ENCODE assay signal across 2 cellular contexts in the genomic region with DNA sequence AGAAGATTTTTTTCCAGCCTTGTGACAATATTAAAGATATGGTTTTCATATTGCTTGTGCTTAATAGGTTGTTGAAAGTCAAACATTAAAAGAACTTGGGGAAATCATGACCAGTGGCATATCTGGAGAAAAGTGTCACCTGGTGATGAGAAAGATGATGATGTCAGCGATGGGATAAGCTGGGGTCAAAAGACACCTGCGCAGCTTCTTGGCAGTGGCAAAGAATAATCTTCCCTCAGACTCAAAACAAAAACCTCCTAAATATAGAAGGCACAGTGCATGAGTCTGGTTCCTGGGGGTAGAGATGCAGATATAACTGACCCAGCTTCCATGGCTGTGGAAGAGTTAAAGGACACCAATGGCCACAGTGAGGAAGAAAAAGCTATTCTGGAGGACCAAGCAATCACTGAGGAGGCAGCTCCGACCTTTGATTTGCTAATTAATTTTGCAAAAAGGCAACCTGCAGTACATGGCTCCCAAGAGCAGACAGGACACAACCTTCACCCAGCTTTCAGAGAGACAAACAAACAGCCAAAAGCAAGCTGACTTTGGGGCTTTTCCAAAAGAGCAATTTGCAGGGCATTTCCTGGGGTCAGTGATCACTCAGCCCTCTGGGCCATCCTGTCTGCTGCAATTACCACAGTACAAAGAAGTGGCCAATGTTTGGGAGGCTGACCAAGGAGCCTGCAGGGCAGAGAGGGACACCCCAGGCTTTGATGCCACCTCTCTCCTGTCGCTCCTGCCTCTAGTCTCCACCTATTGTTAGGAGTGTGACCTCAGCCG.
TF ChIP-seq lines count a peak whose summit lies in the region.

No MANE protein-coding gene starts in this region.

TF ChIP-seq in SK-N-SH treated with all-trans-retinoic acid at 6 μM for 48 hours, 23 proteins besides CTCF, POLR2A, EP300 and RAD21 (continued from another document):
- TF ChIP-seq, protein P1, sequence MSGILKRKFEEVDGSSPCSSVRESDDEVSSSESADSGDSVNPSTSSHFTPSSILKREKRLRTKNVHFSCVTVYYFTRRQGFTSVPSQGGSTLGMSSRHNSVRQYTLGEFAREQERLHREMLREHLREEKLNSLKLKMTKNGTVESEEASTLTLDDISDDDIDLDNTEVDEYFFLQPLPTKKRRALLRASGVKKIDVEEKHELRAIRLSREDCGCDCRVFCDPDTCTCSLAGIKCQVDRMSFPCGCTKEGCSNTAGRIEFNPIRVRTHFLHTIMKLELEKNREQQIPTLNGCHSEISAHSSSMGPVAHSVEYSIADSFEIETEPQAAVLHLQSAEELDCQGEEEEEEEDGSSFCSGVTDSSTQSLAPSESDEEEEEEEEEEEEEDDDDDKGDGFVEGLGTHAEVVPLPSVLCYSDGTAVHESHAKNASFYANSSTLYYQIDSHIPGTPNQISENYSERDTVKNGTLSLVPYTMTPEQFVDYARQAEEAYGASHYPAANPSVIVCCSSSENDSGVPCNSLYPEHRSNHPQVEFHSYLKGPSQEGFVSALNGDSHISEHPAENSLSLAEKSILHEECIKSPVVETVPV (CRISPR knock-in tag; IDR thresholded peaks at IDR 0.05): no peak
- TF ChIP-seq ISL1 (CRISPR knock-in tag; IDR thresholded peaks at IDR 0.05) (no peak), GLIS3 (CRISPR knock-in tag; IDR thresholded peaks at IDR 0.05) (no peak), TOX (CRISPR knock-in tag; IDR thresholded peaks at IDR 0.05; ENCODE audit: borderline replicate concordance) (no peak), ZC3H10 (CRISPR knock-in tag; IDR thresholded peaks at IDR 0.05) (no peak), ZNF8 (CRISPR knock-in tag; IDR thresholded peaks at IDR 0.05) (no peak)
- TF ChIP-seq, protein P2, sequence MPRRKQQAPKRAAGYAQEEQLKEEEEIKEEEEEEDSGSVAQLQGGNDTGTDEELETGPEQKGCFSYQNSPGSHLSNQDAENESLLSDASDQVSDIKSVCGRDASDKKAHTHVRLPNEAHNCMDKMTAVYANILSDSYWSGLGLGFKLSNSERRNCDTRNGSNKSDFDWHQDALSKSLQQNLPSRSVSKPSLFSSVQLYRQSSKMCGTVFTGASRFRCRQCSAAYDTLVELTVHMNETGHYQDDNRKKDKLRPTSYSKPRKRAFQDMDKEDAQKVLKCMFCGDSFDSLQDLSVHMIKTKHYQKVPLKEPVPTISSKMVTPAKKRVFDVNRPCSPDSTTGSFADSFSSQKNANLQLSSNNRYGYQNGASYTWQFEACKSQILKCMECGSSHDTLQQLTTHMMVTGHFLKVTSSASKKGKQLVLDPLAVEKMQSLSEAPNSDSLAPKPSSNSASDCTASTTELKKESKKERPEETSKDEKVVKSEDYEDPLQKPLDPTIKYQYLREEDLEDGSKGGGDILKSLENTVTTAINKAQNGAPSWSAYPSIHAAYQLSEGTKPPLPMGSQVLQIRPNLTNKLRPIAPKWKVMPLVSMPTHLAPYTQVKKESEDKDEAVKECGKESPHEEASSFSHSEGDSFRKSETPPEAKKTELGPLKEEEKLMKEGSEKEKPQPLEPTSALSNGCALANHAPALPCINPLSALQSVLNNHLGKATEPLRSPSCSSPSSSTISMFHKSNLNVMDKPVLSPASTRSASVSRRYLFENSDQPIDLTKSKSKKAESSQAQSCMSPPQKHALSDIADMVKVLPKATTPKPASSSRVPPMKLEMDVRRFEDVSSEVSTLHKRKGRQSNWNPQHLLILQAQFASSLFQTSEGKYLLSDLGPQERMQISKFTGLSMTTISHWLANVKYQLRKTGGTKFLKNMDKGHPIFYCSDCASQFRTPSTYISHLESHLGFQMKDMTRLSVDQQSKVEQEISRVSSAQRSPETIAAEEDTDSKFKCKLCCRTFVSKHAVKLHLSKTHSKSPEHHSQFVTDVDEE (CRISPR knock-in tag; IDR thresholded peaks at IDR 0.05): no peak
- TF ChIP-seq, protein P3, sequence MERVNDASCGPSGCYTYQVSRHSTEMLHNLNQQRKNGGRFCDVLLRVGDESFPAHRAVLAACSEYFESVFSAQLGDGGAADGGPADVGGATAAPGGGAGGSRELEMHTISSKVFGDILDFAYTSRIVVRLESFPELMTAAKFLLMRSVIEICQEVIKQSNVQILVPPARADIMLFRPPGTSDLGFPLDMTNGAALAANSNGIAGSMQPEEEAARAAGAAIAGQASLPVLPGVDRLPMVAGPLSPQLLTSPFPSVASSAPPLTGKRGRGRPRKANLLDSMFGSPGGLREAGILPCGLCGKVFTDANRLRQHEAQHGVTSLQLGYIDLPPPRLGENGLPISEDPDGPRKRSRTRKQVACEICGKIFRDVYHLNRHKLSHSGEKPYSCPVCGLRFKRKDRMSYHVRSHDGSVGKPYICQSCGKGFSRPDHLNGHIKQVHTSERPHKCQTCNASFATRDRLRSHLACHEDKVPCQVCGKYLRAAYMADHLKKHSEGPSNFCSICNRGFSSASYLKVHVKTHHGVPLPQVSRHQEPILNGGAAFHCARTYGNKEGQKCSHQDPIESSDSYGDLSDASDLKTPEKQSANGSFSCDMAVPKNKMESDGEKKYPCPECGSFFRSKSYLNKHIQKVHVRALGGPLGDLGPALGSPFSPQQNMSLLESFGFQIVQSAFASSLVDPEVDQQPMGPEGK (CRISPR knock-in tag; IDR thresholded peaks at IDR 0.05; ENCODE audit: borderline replicate concordance): no peak

TF ChIP-seq in SK-N-SH, 30 proteins besides CTCF, POLR2A, EP300 and RAD21 (continued from another document):
- TF ChIP-seq, protein P4, sequence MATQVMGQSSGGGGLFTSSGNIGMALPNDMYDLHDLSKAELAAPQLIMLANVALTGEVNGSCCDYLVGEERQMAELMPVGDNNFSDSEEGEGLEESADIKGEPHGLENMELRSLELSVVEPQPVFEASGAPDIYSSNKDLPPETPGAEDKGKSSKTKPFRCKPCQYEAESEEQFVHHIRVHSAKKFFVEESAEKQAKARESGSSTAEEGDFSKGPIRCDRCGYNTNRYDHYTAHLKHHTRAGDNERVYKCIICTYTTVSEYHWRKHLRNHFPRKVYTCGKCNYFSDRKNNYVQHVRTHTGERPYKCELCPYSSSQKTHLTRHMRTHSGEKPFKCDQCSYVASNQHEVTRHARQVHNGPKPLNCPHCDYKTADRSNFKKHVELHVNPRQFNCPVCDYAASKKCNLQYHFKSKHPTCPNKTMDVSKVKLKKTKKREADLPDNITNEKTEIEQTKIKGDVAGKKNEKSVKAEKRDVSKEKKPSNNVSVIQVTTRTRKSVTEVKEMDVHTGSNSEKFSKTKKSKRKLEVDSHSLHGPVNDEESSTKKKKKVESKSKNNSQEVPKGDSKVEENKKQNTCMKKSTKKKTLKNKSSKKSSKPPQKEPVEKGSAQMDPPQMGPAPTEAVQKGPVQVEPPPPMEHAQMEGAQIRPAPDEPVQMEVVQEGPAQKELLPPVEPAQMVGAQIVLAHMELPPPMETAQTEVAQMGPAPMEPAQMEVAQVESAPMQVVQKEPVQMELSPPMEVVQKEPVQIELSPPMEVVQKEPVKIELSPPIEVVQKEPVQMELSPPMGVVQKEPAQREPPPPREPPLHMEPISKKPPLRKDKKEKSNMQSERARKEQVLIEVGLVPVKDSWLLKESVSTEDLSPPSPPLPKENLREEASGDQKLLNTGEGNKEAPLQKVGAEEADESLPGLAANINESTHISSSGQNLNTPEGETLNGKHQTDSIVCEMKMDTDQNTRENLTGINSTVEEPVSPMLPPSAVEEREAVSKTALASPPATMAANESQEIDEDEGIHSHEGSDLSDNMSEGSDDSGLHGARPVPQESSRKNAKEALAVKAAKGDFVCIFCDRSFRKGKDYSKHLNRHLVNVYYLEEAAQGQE (IDR thresholded peaks at IDR 0.05; ENCODE audit: low read depth, low read length): no peak
- TF ChIP-seq FOXJ3 (CRISPR knock-in tag; IDR thresholded peaks at IDR 0.05): no peak
- TF ChIP-seq GATA2 (CRISPR knock-in tag; IDR thresholded peaks at IDR 0.05): no peak
- TF ChIP-seq FOXM1 (IDR thresholded peaks at IDR 0.05; ENCODE audit: low read depth): no peak
- TF ChIP-seq, protein P5, sequence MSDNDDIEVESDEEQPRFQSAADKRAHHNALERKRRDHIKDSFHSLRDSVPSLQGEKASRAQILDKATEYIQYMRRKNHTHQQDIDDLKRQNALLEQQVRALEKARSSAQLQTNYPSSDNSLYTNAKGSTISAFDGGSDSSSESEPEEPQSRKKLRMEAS (IDR thresholded peaks at IDR 0.05; ENCODE audit: low read depth): no peak
- TF ChIP-seq SIN3A (IDR thresholded peaks at IDR 0.05; ENCODE audit: borderline replicate concordance, low read depth, low read length): no peak
